In genomic region chr11:191490-192478, GRCh38 we compare ENCODE assay signal across 8 cellular contexts. TPM values are rescaled to one million over a fixed set of nuclear protein-coding genes. Genes with fewer than 3 reads are reported as not detected.
DNase-seq lines count a peak whose midpoint lies in the region; ATAC-seq and TF ChIP-seq lines count a peak whose summit lies in the region.
"Not testable (repeated sequence)": the region's sequence is repeated elsewhere in the genome, so short reads cannot be mapped to it uniquely, and the experiment has no call there.

No MANE protein-coding gene starts in this region.

- not testable (repeated sequence) for H3K9me3 ChIP-seq in Loucy (ENCODE audit: insufficient read depth, low read depth, low read length); lung (ENCODE audit: control insufficient read depth in 2 of 2, insufficient read depth in 1 of 2, low read length in 1 of 2); aorta (ENCODE audit: control insufficient read depth, low read length)

- H3K9me3 Mint-ChIP-seq in activated naive CD8-positive, alpha-beta T cell treated with anti-CD3 and anti-CD28 coated beads for 36 hours: not testable (repeated sequence)

- TF ChIP-seq CTCF in GM10266 (IDR thresholded peaks at IDR 0.05; ENCODE audit: control insufficient read depth, insufficient read depth, low read depth, missing control alignments): peak; percentile 44
- peak; percentile 46 for TF ChIP-seq CTCF in Loucy (conservative IDR thresholded peaks at IDR 0.05; ENCODE audit: low read length)
- TF ChIP-seq CTCF in fibroblast of mammary gland (conservative IDR thresholded peaks at IDR 0.05; ENCODE audit: control insufficient read depth, insufficient read depth, low read depth, low read length): peak; percentile 27
- not testable (repeated sequence) for TF ChIP-seq CTCF in lung (IDR thresholded peaks at IDR 0.05; ENCODE audit: control extremely low read depth, extremely low read depth)

- H3K9ac ChIP-seq in Loucy (ENCODE audit: low read depth, low read length, poor library complexity, severe bottlenecking): not testable (repeated sequence)

- H3K27ac ChIP-seq in lung (ENCODE audit: low read depth in 1 of 2, low read length in 1 of 2); aorta (ENCODE audit: low read depth in 1 of 2, low read length in 2 of 2): not testable (repeated sequence)

- not testable (repeated sequence) for H2AFZ ChIP-seq in Loucy (ENCODE audit: low read length)

- not testable (repeated sequence) for H3K4me1 Mint-ChIP-seq in activated naive CD8-positive, alpha-beta T cell treated with anti-CD3 and anti-CD28 coated beads for 36 hours

- not testable (repeated sequence) for H3K27ac Mint-ChIP-seq in activated naive CD8-positive, alpha-beta T cell treated with anti-CD3 and anti-CD28 coated beads for 36 hours

- H3K4me3 ChIP-seq in Loucy (ENCODE audit: low read length, poor library complexity, severe bottlenecking); fibroblast of mammary gland (ENCODE audit: control insufficient read depth, low read depth, low read length); lung; aorta (ENCODE audit: low read length in 2 of 2): not testable (repeated sequence)

- DNase-seq in GM10266 (ENCODE audit: extremely low spot score); fibroblast of mammary gland (ENCODE audit: low read depth): not testable (repeated sequence)
- DNase-seq in activated CD4-positive, alpha-beta T cell treated with anti-CD3 and anti-CD28 coated beads, Interleukin-2, amount 50 U/mL, for 4 hours: peak; percentile 35 to 44
- DNase-seq in activated naive CD8-positive, alpha-beta T cell treated with anti-CD3 and anti-CD28 coated beads for 36 hours: peak; percentile 60
- DNase-seq in lung (ENCODE audit: low spot score) (peak; percentile 65), aorta (peak; percentile 58 to 80)
- peak; percentile 40 for DNase-seq in stimulated activated CD4-positive, alpha-beta T cell treated with anti-CD3 and anti-CD28 coated beads, Interleukin-12 subunit alpha, Interleukin-12 subunit beta, amount 100 ng/mL, for 4 hours

- not testable (repeated sequence) for H3K4me2 ChIP-seq in Loucy (ENCODE audit: low read depth, low read length, poor library complexity, severe bottlenecking)

- intact Hi-C loops in aorta (cut with DNase I): not testable (repeated sequence)

- not testable (repeated sequence) for H3F3A ChIP-seq in Loucy (ENCODE audit: low read depth)

- H3K4me1 ChIP-seq in Loucy (ENCODE audit: insufficient read depth, low read length, poor library complexity, severe bottlenecking); lung (ENCODE audit: control insufficient read depth in 2 of 2, insufficient read depth in 2 of 2, low read length in 2 of 2); aorta (ENCODE audit: control insufficient read depth in 1 of 2, insufficient read depth in 2 of 2, low read length in 2 of 2): not testable (repeated sequence)

- 32 to 47% methylated on average over 4 to 7 of the region's 8 CpGs for WGBS in lung, 2 donors
- 43 to 69% methylated on average over 4 to 6 of the region's 8 CpGs for WGBS in aorta, 2 donors

- not testable (repeated sequence) for H3K27me3 Mint-ChIP-seq in activated naive CD8-positive, alpha-beta T cell treated with anti-CD3 and anti-CD28 coated beads for 36 hours

- H4K20me1 ChIP-seq in Loucy (ENCODE audit: insufficient read depth, low read length, poor library complexity, severe bottlenecking): not testable (repeated sequence)

- H3K36me3 Mint-ChIP-seq in activated naive CD8-positive, alpha-beta T cell treated with anti-CD3 and anti-CD28 coated beads for 36 hours: not testable (repeated sequence)

- H3K79me2 ChIP-seq in Loucy (ENCODE audit: insufficient read depth, low read length): not testable (repeated sequence)

- H3K9me2 ChIP-seq in Loucy (replicated peaks; ENCODE audit: low read depth, low read length): not testable (repeated sequence)

- not testable (repeated sequence) for H3K36me3 ChIP-seq in Loucy (ENCODE audit: insufficient read depth, low read length); lung (ENCODE audit: control insufficient read depth in 2 of 2, insufficient read depth in 2 of 2, low read length in 2 of 2); aorta (ENCODE audit: control insufficient read depth in 1 of 2, insufficient read depth in 2 of 2, low read length in 1 of 2)

- ATAC-seq in lung (ENCODE audit: insufficient read depth, low FRiP score): not testable (repeated sequence)
- peak; percentile 63 for ATAC-seq in aorta (ENCODE audit: low FRiP score)

- not testable (repeated sequence) for H3K27me3 ChIP-seq in Loucy (ENCODE audit: insufficient read depth, low read length, poor library complexity, severe bottlenecking); lung (ENCODE audit: control insufficient read depth, insufficient read depth); aorta (ENCODE audit: control insufficient read depth in 1 of 2, insufficient read depth in 2 of 2, low read length in 1 of 2)

- not testable (repeated sequence) for H3K4me3 Mint-ChIP-seq in activated naive CD8-positive, alpha-beta T cell treated with anti-CD3 and anti-CD28 coated beads for 36 hours

RNA-seq across cellular contexts. Expression of gene SCGB1C1, which starts 1.1 kb away (rescaled TPM):
- not detected for total RNA-seq in activated naive CD8-positive, alpha-beta T cell treated with anti-CD3 and anti-CD28 coated beads for 36 hours
- total RNA-seq in lung (not detected), aorta (not detected)
- polyA plus RNA-seq in lung (not detected), aorta (not detected)

RNA-seq across cellular contexts. Expression of gene BET1L, which starts 15.4 kb away (rescaled TPM):
- 10 to 100 TPM; 44.0 to 45.5 TPM for total RNA-seq in activated naive CD8-positive, alpha-beta T cell treated with anti-CD3 and anti-CD28 coated beads for 36 hours
- total RNA-seq in lung: 10 to 100 TPM; 29.7 to 58.7 TPM
- polyA plus RNA-seq in lung: 10 to 100 TPM; 30.1 to 49.9 TPM
- total RNA-seq in aorta: 10 to 100 TPM; 50.3 to 55.4 TPM
- 10 to 100 TPM; 24.0 to 40.1 TPM for polyA plus RNA-seq in aorta

RNA-seq across cellular contexts. Expression of gene RIC8A, which starts 15.7 kb away (rescaled TPM):
- total RNA-seq in activated naive CD8-positive, alpha-beta T cell treated with anti-CD3 and anti-CD28 coated beads for 36 hours: 100 to 1,000 TPM; 105 to 111 TPM
- total RNA-seq in lung (100 to 1,000 TPM; 104 to 122 TPM), aorta (10 to 100 TPM; 70.1 to 77.3 TPM)
- polyA plus RNA-seq in lung (10 to 100 TPM; 52.1 to 83.2 TPM), aorta (10 to 100 TPM; 30.6 to 65.6 TPM)

RNA-seq across cellular contexts. Expression of gene SIRT3, which starts 44.4 kb away (rescaled TPM):
- total RNA-seq in activated naive CD8-positive, alpha-beta T cell treated with anti-CD3 and anti-CD28 coated beads for 36 hours: 10 to 100 TPM; 18.6 to 20.5 TPM
- total RNA-seq in lung: 10 to 100 TPM; 16.0 to 21.2 TPM
- polyA plus RNA-seq in lung: 10 to 100 TPM; 14.6 to 16.9 TPM
- total RNA-seq in aorta: 10 to 100 TPM in 1 of 2 donors, 1 to 10 TPM in 1; 8.6 to 17.6 TPM
- 10 to 100 TPM; 14.8 to 24.8 TPM for polyA plus RNA-seq in aorta

RNA-seq across cellular contexts. Expression of gene PSMD13, which starts 45.0 kb away (rescaled TPM):
- total RNA-seq in activated naive CD8-positive, alpha-beta T cell treated with anti-CD3 and anti-CD28 coated beads for 36 hours: 100 to 1,000 TPM; 235 to 239 TPM
- total RNA-seq in lung: 100 to 1,000 TPM in 1 of 2 donors, 10 to 100 TPM in 1; 75.2 to 131 TPM
- polyA plus RNA-seq in lung: 100 to 1,000 TPM; 158 to 184 TPM
- total RNA-seq in aorta: 10 to 100 TPM; 75.4 to 80.9 TPM
- 100 to 1,000 TPM in 1 of 2 donors, 10 to 100 TPM in 1; 70.9 to 123 TPM for polyA plus RNA-seq in aorta
